ENCODE assay signal across 19 cellular contexts in the genomic region with DNA sequence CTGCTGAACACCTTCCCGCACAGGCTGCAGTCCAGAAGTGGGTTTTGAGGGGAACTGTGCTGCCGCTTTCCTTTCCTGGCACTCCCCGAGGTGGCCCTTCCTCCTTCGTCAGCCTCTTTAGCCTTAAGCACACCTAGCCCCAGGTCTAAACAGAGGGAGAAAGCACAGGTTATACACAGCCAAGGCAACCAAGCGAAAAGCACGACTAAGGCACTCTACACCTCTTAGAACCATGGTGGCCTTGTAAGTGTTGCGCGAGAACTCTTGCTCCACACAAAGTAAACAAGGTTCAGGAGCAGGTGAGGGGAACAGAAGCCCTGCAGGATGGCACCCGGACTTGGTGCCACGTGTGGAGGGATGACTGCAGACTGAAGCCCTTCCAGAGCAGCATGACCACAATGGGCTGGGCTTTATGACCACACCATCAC. TPM values are rescaled to one million over a fixed set of nuclear protein-coding genes. Genes with fewer than 3 reads are reported as not detected.
"Had no signal": no experiment of that assay in that cellular context is flagged by ENCODE, and none has a peak within 500 bp of the region (broad histone marks: within the 10 kb centered on the region; RNA-seq: fewer than 3 reads in every experiment).

No MANE protein-coding gene starts in this region.

- H3K27me3 Mint-ChIP-seq: effector memory CD8-positive, alpha-beta T cell had no signal

- H3K4me3 ChIP-seq: gastroesophageal sphincter, right atrium auricular region, tibial nerve had no signal

- H3K27ac Mint-ChIP-seq: activated naive CD8-positive, alpha-beta T cell; brain; dendritic cell treated with granulocyte-macrophage colony-stimulating factor and Interleukin-4, amounts not matched to agents 40 ng/mL and 50 ng/mL, for 4 days; T-helper 2 cell treated with Interferon-gamma antibody and Interleukin-4, amounts not matched to agents 5 μg/mL and 100 μg/mL, for 36 hours had no signal

- H3K9me3 Mint-ChIP-seq: activated T-cell treated with anti-CD3 and anti-CD28 coated beads, Interleukin-2, amount 50 U/mL, for 4 hours; brain; dendritic cell treated with granulocyte-macrophage colony-stimulating factor and Interleukin-4, amounts not matched to agents 40 ng/mL and 50 ng/mL, for 4 days; effector memory CD8-positive, alpha-beta T cell; T-helper 2 cell treated with Interferon-gamma antibody and Interleukin-4, amounts not matched to agents 5 μg/mL and 100 μg/mL, for 36 hours had no signal

- H3K27ac ChIP-seq: epithelial cell of prostate, gastroesophageal sphincter, neutrophil, right atrium auricular region, tibial nerve had no signal

- H3K36me3 Mint-ChIP-seq: activated naive CD8-positive, alpha-beta T cell; brain; naive B cell had no signal

- ATAC-seq: activated CD4-positive, CD25-positive, alpha-beta regulatory T cell treated with anti-CD3 and anti-CD28 coated beads, Interleukin-2, amount 50 U/mL, for 24 hours; activated T-cell treated with anti-CD3 and anti-CD28 coated beads, Interleukin-2, amount 50 U/mL, for 4 hours; effector memory CD8-positive, alpha-beta T cell; gastroesophageal sphincter had no signal

- DNase-seq: activated CD4-positive, alpha-beta T cell treated with anti-CD3 and anti-CD28 coated beads, Interleukin-2, amount 50 U/mL, for 48 hours; activated gamma-delta T cell; activated T-cell treated with anti-CD3 and anti-CD28 coated beads, Interleukin-2, amount 50 U/mL, for 4 hours; amygdala; effector memory CD8-positive, alpha-beta T cell; midbrain; naive B cell; small intestine had no signal

- H3K4me1 Mint-ChIP-seq: brain, naive B cell had no signal

- H3K4me3 Mint-ChIP-seq: activated naive CD8-positive, alpha-beta T cell; activated T-cell treated with anti-CD3 and anti-CD28 coated beads, Interleukin-2, amount 50 U/mL, for 4 hours; brain; dendritic cell treated with granulocyte-macrophage colony-stimulating factor and Interleukin-4, amounts not matched to agents 40 ng/mL and 50 ng/mL, for 4 days; effector memory CD8-positive, alpha-beta T cell; naive B cell; T-helper 2 cell treated with Interferon-gamma antibody and Interleukin-4, amounts not matched to agents 5 μg/mL and 100 μg/mL, for 36 hours had no signal

- H3K9me3 ChIP-seq: gastroesophageal sphincter, neutrophil, right atrium auricular region, tibial nerve had no signal

- H3K36me3 ChIP-seq: gastroesophageal sphincter, neutrophil, right atrium auricular region, tibial nerve had no signal

RNA-seq across cellular contexts. Expression of a gene that starts 23.6 kb away (rescaled TPM):
- polyA plus RNA-seq: keratinocyte had no signal
